In the genomic region with DNA sequence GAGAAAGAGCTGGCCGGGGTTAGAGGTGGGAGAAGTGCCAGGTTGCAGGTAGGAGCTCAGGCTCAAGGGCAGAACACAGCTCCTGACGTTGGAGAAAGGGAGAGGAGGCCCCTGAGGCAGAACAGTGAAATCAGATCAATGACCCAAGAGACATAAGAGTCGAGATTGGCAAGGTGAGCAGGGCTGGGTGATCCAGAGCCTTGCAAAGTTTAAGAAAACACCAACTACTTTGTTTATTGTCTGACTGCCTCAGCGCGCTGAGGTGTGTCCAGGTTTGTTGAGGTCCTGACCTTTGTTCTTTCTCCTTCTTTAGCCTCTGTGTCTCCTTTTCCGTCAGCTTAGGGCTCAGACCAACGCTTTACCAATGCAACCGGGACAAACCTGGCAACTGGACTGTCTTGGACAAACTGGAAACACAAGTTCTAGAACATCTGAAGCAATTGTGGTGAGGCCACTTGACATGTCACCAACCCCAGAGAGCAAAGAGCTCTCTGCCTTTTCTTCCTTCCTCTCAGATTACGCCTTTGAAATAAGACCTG, we compare ENCODE assay signal across 16 cellular contexts. TPM values are rescaled to one million over a fixed set of nuclear protein-coding genes. Genes with fewer than 3 reads are reported as not detected.
DNase-seq lines count a peak whose midpoint lies in the region; FAIRE-seq lines count a peak whose summit lies in the region.
"Had no signal": no experiment of that assay in that cellular context is flagged by ENCODE, and none has a peak within 500 bp of the region (broad histone marks: within the 10 kb centered on the region; RNA-seq: fewer than 3 reads in every experiment).

No MANE protein-coding gene starts in this region.

- FAIRE-seq in small intestine (lab: Jason Lieb, UNC), result no peak

- DNase-seq in DMS79 treated with DMSO at 0.1 percent for 48 hours (lab: John Stamatoyannopoulos, UW) (peak; percentile 88), NCI-H2196 (lab: John Stamatoyannopoulos, UW; ENCODE audit: unreplicated experiment) (peak; percentile 54), kidney tubule cell (ENCODE audit: low spot score) (peak; percentile 12), small intestine (peak; percentile 86), HUDEP-2 (lab: John Stamatoyannopoulos, UW; ENCODE audit: unreplicated experiment in 76 of 76) (no peak)
- no peak for DNase-seq in activated effector memory CD4-positive, alpha-beta T cell treated with Interleukin-2 at 50 U/mL for 16 hours
- no peak for DNase-seq in activated naive CD4-positive, alpha-beta T cell treated with Interleukin-2 at 50 U/mL for 16 hours
- DNase-seq: activated CD4-positive, alpha-beta T cell treated with anti-CD3 and anti-CD28 coated beads, Interleukin-2, amount 50 U/mL, for 48 hours; erythroblast; head of caudate nucleus; Kasumi-1; NCI-H146; NCI-H524; spleen; stimulated activated naive CD4-positive, alpha-beta T cell treated with Interleukin-2 at 50 U/mL for 16 hours had no signal

- H3K36me3 ChIP-seq in small intestine (ENCODE audit: control insufficient read depth in 2 of 2, insufficient read depth in 2 of 2, low read length in 2 of 2), result no peaks in the 10 kb centered on the region
- H3K36me3 ChIP-seq: spleen had no signal

- no peak overlapping the region for H3K4me3 ChIP-seq in small intestine (ENCODE audit: low read depth in 1 of 2, low read length in 2 of 2)
- H3K4me3 ChIP-seq: spleen had no signal

- peaks cover 0 to 5% of the 10 kb centered on the region in 2 donors for H3K4me1 ChIP-seq in small intestine (ENCODE audit: control insufficient read depth in 2 of 2, insufficient read depth in 1 of 2, low read depth in 1 of 2, low read length in 1 of 2)
- H3K4me1 ChIP-seq: spleen had no signal

- H3K27me3 ChIP-seq in small intestine (ENCODE audit: control insufficient read depth in 2 of 2, insufficient read depth in 2 of 2, low read length in 2 of 2), result no peaks in the 10 kb centered on the region
- H3K27me3 ChIP-seq: spleen had no signal

- WGBS in small intestine, 3 donors, result 9 to 67% (median 34%) methylated on average over 9 of the region's 9 CpGs

- peak overlapping the region; percentile 62 to 63 for H3K27ac ChIP-seq in small intestine (ENCODE audit: low read depth in 1 of 2, low read length in 1 of 2)
- H3K27ac ChIP-seq: HL-60, spleen had no signal

- no peaks in the 10 kb centered on the region for H3K9me3 ChIP-seq in small intestine (ENCODE audit: control insufficient read depth, low read depth)

RNA-seq across cellular contexts. Expression of gene CHRNA9, which starts 28.3 kb away (rescaled TPM):
- polyA plus RNA-seq in small intestine, result under 1 TPM in 1 of 3 donors, not detected in 2; 0.01 TPM

Comparison
In these comparisons a context has a peak if more than half of its experiments do, and no peak if none do; other contexts are left out.
1. DNase-seq: peak in DMS79 treated with DMSO at 0.1 percent for 48 hours (single experiment), NCI-H2196 (single experiment), kidney tubule cell (single experiment) and small intestine (single experiment); none in activated effector memory CD4-positive, alpha-beta T cell treated with Interleukin-2 at 50 U/mL for 16 hours (single experiment), HUDEP-2 (0 of 76) and activated naive CD4-positive, alpha-beta T cell treated with Interleukin-2 at 50 U/mL for 16 hours (single experiment).